In genomic region chr2:1868683-1869141, GRCh38 we compare ENCODE assay signal across 20 cellular contexts.
DNase-seq lines count a peak whose midpoint lies in the region; FAIRE-seq and TF ChIP-seq lines count a peak whose summit lies in the region.
"Had no signal": no experiment of that assay in that cellular context is flagged by ENCODE, and none has a peak within 500 bp of the region (broad histone marks: within the 10 kb centered on the region; RNA-seq: fewer than 3 reads in every experiment).

No MANE protein-coding gene starts in this region.

- POLR2A ChIA-PET in H1 (lab: Charles Lee; ENCODE audit: partially characterized antibody), result no interaction called here
- POLR2A ChIA-PET in MCF 10A (lab: Yijun Ruan, JAX), result no interaction called here

- H3K9me3 Mint-ChIP-seq in MCF 10A (ENCODE audit: unreplicated experiment), result no peaks in the 10 kb centered on the region
- H3K9me3 Mint-ChIP-seq in activated CD4-positive, alpha-beta T cell treated with anti-CD3 and anti-CD28 coated beads, Interleukin-2, amount 10 ng/mL, durations not matched to agents 24 days and 14 days, result no peaks in the 10 kb centered on the region
- H3K9me3 Mint-ChIP-seq: activated T-helper 2 cell treated with anti-CD3 and anti-CD28 coated beads, Interferon-gamma antibody, Interleukin-2, Interleukin-4, amounts not matched to agents 10 μg/mL and 5 μg/mL and 100 μg/mL, durations not matched to agents 14 hours and 24 hours and 36 hours; CD8-positive, alpha-beta T cell; HFFc6 had no signal

- WGBS in H1 (ENCODE audit: extremely low coverage in 1 of 2, insufficient coverage in 1 of 2, insufficient read length in 1 of 2, insufficient replicate concordance in 2 of 2, low coverage in 1 of 2, low lambda C conversion rate in 2 of 2, missing lambda C conversion rate in 1 of 2), 2 experiments, result 53% methylated on average over 12 of the region's 12 CpGs; no CpG with 5 or more reads in 1 of the 2 experiments

- no peak for FAIRE-seq in H1 (lab: Jason Lieb, UNC)
- FAIRE-seq: GM12892 had no signal

- no peak overlapping the region for H2AK5ac ChIP-seq in H1 (ENCODE audit: low read depth, low read length)

- H3K14ac ChIP-seq in H1 (ENCODE audit: insufficient read length), result no peak overlapping the region

- H3K9ac ChIP-seq in H1 (replicated peaks in 1 of 4; ENCODE audit: extremely low read depth in 1 of 4, low read depth in 3 of 4, low read length in 3 of 4), result no peak overlapping the region

- no peak overlapping the region for H3K4me3 ChIP-seq in H1 (ENCODE audit: extremely low read depth in 1 of 4, insufficient read depth in 2 of 4, low read depth in 3 of 4, low read length in 4 of 4)
- H3K4me3 ChIP-seq in osteoblast (ENCODE audit: insufficient read depth, low read length), result no peak overlapping the region
- H3K4me3 ChIP-seq: esophagus squamous epithelium, left lung, PC-9 had no signal

- no peak overlapping the region for H3K4ac ChIP-seq in H1 (replicated peaks; ENCODE audit: insufficient read length, low read depth, low read length)

- peaks cover 19% of the 10 kb centered on the region for H3K4me1 Mint-ChIP-seq in MCF 10A (ENCODE audit: insufficient read depth, unreplicated experiment)
- no peaks in the 10 kb centered on the region for H3K4me1 Mint-ChIP-seq in activated CD4-positive, alpha-beta T cell treated with anti-CD3 and anti-CD28 coated beads, Interleukin-2, amount 10 ng/mL, durations not matched to agents 24 days and 14 days

- peaks cover 0 to 10% (median 7%) of the 10 kb centered on the region in 4 experiments; a peak in 4 of 7 replicates for H3K27me3 ChIP-seq in H1 (replicated peaks in 1 of 4; ENCODE audit: control insufficient read depth in 3 of 4, extremely low read depth in 1 of 4, insufficient read depth in 3 of 4, low read length in 3 of 4)
- H3K27me3 ChIP-seq in osteoblast (ENCODE audit: insufficient read depth, low read length), result peaks cover 20% of the 10 kb centered on the region

- H2AFZ ChIP-seq in H1 (ENCODE audit: low read length) (no peak overlapping the region), osteoblast (ENCODE audit: low read length) (no peak overlapping the region)
- H2AFZ ChIP-seq: PC-9 had no signal

- H3K27ac Mint-ChIP-seq in MCF 10A (ENCODE audit: low read depth, unreplicated experiment), result no peak overlapping the region
- no peak overlapping the region for H3K27ac Mint-ChIP-seq in activated CD4-positive, alpha-beta T cell treated with anti-CD3 and anti-CD28 coated beads, Interleukin-2, amount 10 ng/mL, durations not matched to agents 24 days and 14 days
- H3K27ac Mint-ChIP-seq: activated T-helper 2 cell treated with anti-CD3 and anti-CD28 coated beads, Interferon-gamma antibody, Interleukin-2, Interleukin-4, amounts not matched to agents 10 μg/mL and 5 μg/mL and 100 μg/mL, durations not matched to agents 14 hours and 24 hours and 36 hours; CD8-positive, alpha-beta T cell; HFFc6 had no signal

- H2BK12ac ChIP-seq in H1 (ENCODE audit: low read depth, low read length), result no peak overlapping the region; the same call in 1 of the 2 replicates

- H3K4me1 ChIP-seq in H1 (replicated peaks in 1 of 4; ENCODE audit: control insufficient read depth in 3 of 4, insufficient read depth in 4 of 4, low read length in 3 of 4) (peaks cover 0 to 29% (median 19%) of the 10 kb centered on the region in 4 experiments; a peak in 6 of 7 replicates), osteoblast (ENCODE audit: insufficient read depth, low read length) (no peaks in the 10 kb centered on the region)
- H3K4me1 ChIP-seq: left lung had no signal

- no TSS peak for BruUV-seq in MCF 10A (replicated peaks; lab: Mats Ljungman, UMichigan)

- no peak overlapping the region for H4K8ac ChIP-seq in H1 (ENCODE audit: extremely low read depth, insufficient read depth, low read length)

- CTCF ChIA-PET in H1 (lab: Charles Lee; ENCODE audit: partially characterized antibody), result interaction anchor here (0.6 to 5.4 kb wide), 7 partner anchors 9 to 720 kb away, joined by 3 to 33 read pairs (median 3); no protein-coding TSS in a partner anchor
- CTCF ChIA-PET in MCF 10A (lab: Yijun Ruan, JAX), result no interaction called here

- TF ChIP-seq RAD21 in H1 (IDR thresholded peaks at IDR 0.05 in 1 of 2, conservative IDR thresholded peaks at IDR 0.05 in 1 of 2; ENCODE audit: low read depth in 2 of 2, low read length in 2 of 2), result no peak

- TF ChIP-seq CTCF in H1 (IDR thresholded peaks at IDR 0.05; ENCODE audit: control extremely low read depth in 1 of 3, insufficient read depth in 1 of 3, low read depth in 1 of 3, low read length in 3 of 3) (no peak), osteoblast (IDR thresholded peaks at IDR 0.05; ENCODE audit: extremely low read depth, low read depth, low read length) (no peak), MCF 10A (IDR thresholded peaks at IDR 0.05; ENCODE audit: unreplicated experiment) (no peak)

- intact Hi-C loops in MCF 10A (cut with micrococcal nuclease), result no loop called here
- intact Hi-C loops in activated CD4-positive, alpha-beta T cell treated with anti-CD3 and anti-CD28 coated beads, Interleukin-2, amount 10 ng/mL, durations not matched to agents 24 days and 14 days (cut with micrococcal nuclease), result no loop called here

- H3K27ac ChIP-seq in H1 (ENCODE audit: low read depth, low read length) (no peak overlapping the region), osteoblast (ENCODE audit: low read depth, low read length) (no peak overlapping the region)
- H3K27ac ChIP-seq: esophagus squamous epithelium, HL-60, left lung, PC-9 had no signal

- no peaks in the 10 kb centered on the region for H4K20me1 ChIP-seq in H1 (replicated peaks in 1 of 2; ENCODE audit: control insufficient read depth in 1 of 2, insufficient read depth in 2 of 2, low read length in 2 of 2)
- H4K20me1 ChIP-seq in osteoblast (ENCODE audit: insufficient read depth, low read length), result no peaks in the 10 kb centered on the region

- H3K36me3 Mint-ChIP-seq in MCF 10A (ENCODE audit: insufficient read depth, unreplicated experiment), result no peaks in the 10 kb centered on the region
- no peaks in the 10 kb centered on the region for H3K36me3 Mint-ChIP-seq in activated CD4-positive, alpha-beta T cell treated with anti-CD3 and anti-CD28 coated beads, Interleukin-2, amount 10 ng/mL, durations not matched to agents 24 days and 14 days (ENCODE audit: low read depth)
- H3K36me3 Mint-ChIP-seq: CD8-positive, alpha-beta T cell had no signal

- H3K23me2 ChIP-seq in H1 (ENCODE audit: low read depth, low read length), result no peaks in the 10 kb centered on the region

- H2BK5ac ChIP-seq in H1 (ENCODE audit: low read depth, low read length), result no peak overlapping the region

- H3K18ac ChIP-seq in H1 (ENCODE audit: extremely low read depth, low read length), result no peak overlapping the region

- no peak overlapping the region for H3K23ac ChIP-seq in H1 (ENCODE audit: insufficient read length)

- H4K5ac ChIP-seq in H1 (ENCODE audit: insufficient read length, low read depth, low read length), result no peak overlapping the region

- H4K91ac ChIP-seq in H1 (replicated peaks; ENCODE audit: insufficient read length, low read length), result no peak overlapping the region

- no peaks in the 10 kb centered on the region for H3K79me2 ChIP-seq in H1 (ENCODE audit: control insufficient read depth in 1 of 2, insufficient read depth in 2 of 2, low read length in 2 of 2)
- no peaks in the 10 kb centered on the region for H3K79me2 ChIP-seq in osteoblast (ENCODE audit: insufficient read depth, low read length)

- 0 out of 2 replicates have a peak overlapping the region, but pooled peaks have one; percentile 22 for H2BK20ac ChIP-seq in H1 (ENCODE audit: low read length)

- no peak for TF ChIP-seq POLR2A in H1 (IDR thresholded peaks at IDR 0.05; ENCODE audit: control extremely low read depth in 1 of 2, low read depth in 2 of 2, low read length in 2 of 2)

- no peaks in the 10 kb centered on the region for H3K9me3 ChIP-seq in H1 (ENCODE audit: insufficient read depth in 2 of 2, low read depth in 1 of 2, low read length in 1 of 2)
- H3K9me3 ChIP-seq in osteoblast (ENCODE audit: low read depth, low read length), result no peaks in the 10 kb centered on the region
- H3K9me3 ChIP-seq: esophagus squamous epithelium, left lung had no signal

- H3K4me2 ChIP-seq in H1 (ENCODE audit: insufficient read depth in 1 of 2, low read depth in 2 of 2, low read length in 2 of 2) (no peak overlapping the region), osteoblast (ENCODE audit: insufficient read depth, low read length) (no peak overlapping the region)
- H3K4me2 ChIP-seq: PC-9 had no signal

- TF ChIP-seq EP300 in H1 (IDR thresholded peaks at IDR 0.05; ENCODE audit: borderline replicate concordance in 1 of 2, low read depth in 2 of 2, low read length in 2 of 2), result no peak

- no peaks in the 10 kb centered on the region for H3K36me3 ChIP-seq in H1 (ENCODE audit: control insufficient read depth in 2 of 4, insufficient read depth in 4 of 4, low read length in 3 of 4)
- H3K36me3 ChIP-seq in osteoblast (ENCODE audit: insufficient read depth, low read length), result no peaks in the 10 kb centered on the region
- H3K36me3 ChIP-seq: esophagus squamous epithelium, left lung had no signal

- H3K4me3 Mint-ChIP-seq in MCF 10A (ENCODE audit: unreplicated experiment), result no peak overlapping the region
- no peak overlapping the region for H3K4me3 Mint-ChIP-seq in activated CD4-positive, alpha-beta T cell treated with anti-CD3 and anti-CD28 coated beads, Interleukin-2, amount 10 ng/mL, durations not matched to agents 24 days and 14 days
- H3K4me3 Mint-ChIP-seq: CD8-positive, alpha-beta T cell; HFFc6 had no signal

- H3K79me1 ChIP-seq in H1 (ENCODE audit: low read depth, low read length), result no peaks in the 10 kb centered on the region

- peaks cover 42% of the 10 kb centered on the region for H3K27me3 Mint-ChIP-seq in MCF 10A (ENCODE audit: insufficient read depth, unreplicated experiment)
- peaks cover 2% of the 10 kb centered on the region for H3K27me3 Mint-ChIP-seq in activated CD4-positive, alpha-beta T cell treated with anti-CD3 and anti-CD28 coated beads, Interleukin-2, amount 10 ng/mL, durations not matched to agents 24 days and 14 days

- H3K56ac ChIP-seq in H1 (replicated peaks; ENCODE audit: insufficient read length, low read depth, low read length), result no peak overlapping the region

- H2BK15ac ChIP-seq in H1 (ENCODE audit: low read length), result no peak overlapping the region

- no peak overlapping the region for H2BK120ac ChIP-seq in H1 (replicated peaks; ENCODE audit: low read depth, low read length)

- peak; percentile 62 to 83 (median 82) for DNase-seq in NCI-H1417 (lab: John Stamatoyannopoulos, UW)
- DNase-seq in NCI-H1417 treated with DMSO at 0.1 percent for 48 hours (lab: John Stamatoyannopoulos, UW), result no peak
- peak; percentile 34 for DNase-seq in NCI-H510A (lab: John Stamatoyannopoulos, UW)
- no peak for DNase-seq in H1 (ENCODE audit: low read depth in 1 of 2, low spot score in 2 of 2)
- DNase-seq in osteoblast (ENCODE audit: insufficient read length, low spot score, missing footprints), result peak; percentile 46
- DNase-seq in MCF 10A (ENCODE audit: unreplicated experiment), result no peak
- DNase-seq in activated gamma-delta T cell treated with Interleukin-2 at 50 U/mL for 16 hours, result no peak
- DNase-seq in activated CD4-positive, alpha-beta T cell treated with anti-CD3 and anti-CD28 coated beads, Interleukin-2, amount 10 ng/mL, durations not matched to agents 24 days and 14 days, result no peak
- DNase-seq: activated CD8-positive, alpha-beta memory T cell treated with anti-CD3 and anti-CD28 coated beads for 24 hours; aorta; CD8-positive, alpha-beta T cell; dermis blood vessel endothelial cell; esophagus squamous epithelium; HFFc6; left lung; NCI-H2029 treated with DMSO at 0.1 percent for 48 hours; PC-9 had no signal

Comparison
In these comparisons a context has a peak if more than half of its experiments do, and no peak if none do; other contexts are left out.
1. DNase-seq: peak in NCI-H1417 (3 of 3), NCI-H510A (single experiment) and osteoblast (single experiment); none in NCI-H1417 treated with DMSO at 0.1 percent for 48 hours (single experiment), H1 (0 of 2), MCF 10A (single experiment), activated gamma-delta T cell treated with Interleukin-2 at 50 U/mL for 16 hours (single experiment) and activated CD4-positive, alpha-beta T cell treated with anti-CD3 and anti-CD28 coated beads, Interleukin-2, amount 10 ng/mL, durations not matched to agents 24 days and 14 days (single experiment).